In the genomic region with DNA sequence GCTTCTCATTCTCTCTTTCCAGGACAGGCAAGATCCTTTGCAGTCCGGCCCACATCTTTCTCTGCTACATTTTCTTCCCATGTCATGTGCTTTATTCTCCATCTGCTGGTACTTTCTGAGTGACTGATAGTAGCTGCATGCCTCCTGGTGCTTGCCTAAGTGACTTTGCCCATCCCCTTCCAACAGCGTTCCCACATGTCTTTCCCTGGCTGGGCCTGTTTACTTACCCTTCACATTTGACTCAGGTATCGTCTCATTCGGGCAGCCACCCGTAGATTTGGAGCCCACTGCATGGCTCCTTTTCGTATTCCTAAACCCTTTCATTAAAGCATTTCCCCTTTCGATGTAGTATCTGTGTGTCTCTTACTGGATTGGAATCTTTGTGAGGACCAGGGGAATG, we compare ENCODE assay signal across 15 cellular contexts.
"Had no signal": no experiment of that assay in that cellular context is flagged by ENCODE, and none has a peak within 500 bp of the region (broad histone marks: within the 10 kb centered on the region; RNA-seq: fewer than 3 reads in every experiment).

No MANE protein-coding gene starts in this region.

- H3K4me3 Mint-ChIP-seq: activated naive CD4-positive, alpha-beta T cell treated with anti-CD3 and anti-CD28 coated beads, Interleukin-2, amount 10 ng/mL, durations not matched to agents 7 days and 5 days; activated naive CD8-positive, alpha-beta T cell treated with anti-CD3 and anti-CD28 coated beads, Interleukin-2, amount 50 U/mL, for 24 hours; activated T-helper 17 cell treated with anti-CD3 and anti-CD28 coated beads, Interleukin-2, amount 50 U/mL, for 72 hours; brain; natural killer cell; stimulated activated naive B cell treated with anti-CD40 and anti-IgM and Interleukin-4, amounts not matched to agents 10 μg/mL and 1 μg/mL and 100 μg/mL, for 72 hours; T-helper 17 cell had no signal

- H3K4me3 ChIP-seq: coronary artery, pancreas had no signal

- H3K27ac Mint-ChIP-seq: activated naive CD4-positive, alpha-beta T cell treated with anti-CD3 and anti-CD28 coated beads, Interleukin-2, amount 10 ng/mL, durations not matched to agents 7 days and 5 days; activated naive CD8-positive, alpha-beta T cell treated with anti-CD3 and anti-CD28 coated beads, Interleukin-2, amount 50 U/mL, for 24 hours; natural killer cell; T-helper 17 cell had no signal

- H3K27ac ChIP-seq: coronary artery, neutrophil, pancreas, VCaP had no signal

- H3K4me1 Mint-ChIP-seq: activated T-helper 17 cell treated with anti-CD3 and anti-CD28 coated beads, Interleukin-2, amount 50 U/mL, for 72 hours; natural killer cell; T-helper 17 cell had no signal

- H3K27me3 ChIP-seq: neutrophil, pancreas had no signal

- H3K9me3 Mint-ChIP-seq: activated naive CD4-positive, alpha-beta T cell treated with anti-CD3 and anti-CD28 coated beads, Interleukin-2, amount 10 ng/mL, durations not matched to agents 7 days and 5 days; activated naive CD8-positive, alpha-beta T cell treated with anti-CD3 and anti-CD28 coated beads, Interleukin-2, amount 50 U/mL, for 24 hours; activated T-helper 17 cell treated with anti-CD3 and anti-CD28 coated beads, Interleukin-2, amount 50 U/mL, for 72 hours; brain; natural killer cell; stimulated activated naive B cell treated with anti-CD40 and anti-IgM and Interleukin-4, amounts not matched to agents 10 μg/mL and 1 μg/mL and 100 μg/mL, for 72 hours had no signal

- H3K27me3 Mint-ChIP-seq: activated naive CD4-positive, alpha-beta T cell treated with anti-CD3 and anti-CD28 coated beads, Interleukin-2, amount 10 ng/mL, durations not matched to agents 7 days and 5 days; activated naive CD8-positive, alpha-beta T cell treated with anti-CD3 and anti-CD28 coated beads, Interleukin-2, amount 50 U/mL, for 24 hours; activated T-helper 17 cell treated with anti-CD3 and anti-CD28 coated beads, Interleukin-2, amount 50 U/mL, for 72 hours; stimulated activated naive B cell treated with anti-CD40 and anti-IgM and Interleukin-4, amounts not matched to agents 10 μg/mL and 1 μg/mL and 100 μg/mL, for 72 hours; T-helper 17 cell had no signal

- H3K9me3 ChIP-seq: neutrophil, pancreas had no signal

- H3K4me1 ChIP-seq: pancreas had no signal

- DNase-seq: activated CD4-positive, alpha-beta T cell treated with anti-CD3 and anti-CD28 coated beads for 1 hour; activated naive CD4-positive, alpha-beta T cell treated with anti-CD3 and anti-CD28 coated beads, Interleukin-2, amount 10 ng/mL, durations not matched to agents 7 days and 5 days; activated naive CD8-positive, alpha-beta T cell treated with anti-CD3 and anti-CD28 coated beads, Interleukin-2, amount 50 U/mL, for 24 hours; erythroblast; foreskin melanocyte; glutamatergic neuron; natural killer cell; pancreas; stimulated activated naive B cell treated with anti-CD40 and anti-IgM and Interleukin-4, amounts not matched to agents 10 μg/mL and 1 μg/mL and 100 μg/mL, for 72 hours; T-helper 17 cell had no signal
